ENCODE assay signal across 8 cellular contexts in genomic region chr10:27743736-27744477, GRCh38. TPM values are rescaled to one million over a fixed set of nuclear protein-coding genes. Genes with fewer than 3 reads are reported as not detected.
A peak's percentile ranks its signal among the peaks of the same experiment; 100 is the strongest.
DNase-seq lines count a peak whose midpoint lies in the region; ATAC-seq and TF ChIP-seq lines count a peak whose summit lies in the region.

No MANE protein-coding gene starts in this region.

- peaks cover 78% of the 10 kb centered on the region for H3K27me3 Mint-ChIP-seq in CD4-positive, alpha-beta T cell
- peaks cover 88% of the 10 kb centered on the region for H3K27me3 Mint-ChIP-seq in nephron progenitor cell (ENCODE audit: low read depth, poor library complexity)

- TF ChIP-seq CTCF in CD4-positive, alpha-beta T cell (IDR thresholded peaks at IDR 0.05), result no peak
- TF ChIP-seq CTCF in epithelial cell of proximal tubule (conservative IDR thresholded peaks at IDR 0.05; ENCODE audit: low read depth, low read length) (no peak), nephron progenitor cell (IDR thresholded peaks at IDR 0.05) (no peak)

- ATAC-seq in CD4-positive, alpha-beta T cell (ENCODE audit: poor library complexity), result no peak
- ATAC-seq in GM19328 (IDR thresholded peaks at IDR 0.05; ENCODE audit: unreplicated experiment) (no peak), GM21737 (IDR thresholded peaks at IDR 0.05; ENCODE audit: unreplicated experiment) (no peak)

- POLR2A ChIA-PET in CD4-positive, alpha-beta T cell (lab: Charles Lee), result interaction anchor here (0.9 to 2.3 kb wide), 3 partner anchors 11 to 788 kb away, joined by 3 to 5 read pairs (median 3); no protein-coding TSS in a partner anchor

- H3K4me1 Mint-ChIP-seq in CD4-positive, alpha-beta T cell (ENCODE audit: low read depth), result peaks cover 47% of the 10 kb centered on the region
- H3K4me1 Mint-ChIP-seq in nephron progenitor cell, result peaks cover 36% of the 10 kb centered on the region

- H3K9me3 Mint-ChIP-seq in CD4-positive, alpha-beta T cell, result no peaks in the 10 kb centered on the region
- peaks cover 4% of the 10 kb centered on the region for H3K9me3 Mint-ChIP-seq in nephron progenitor cell

- H3K27ac ChIP-seq in CD4-positive, alpha-beta T cell (ENCODE audit: low read depth, low read length), result no peak overlapping the region
- H3K27ac ChIP-seq in SK-N-MC, result no peak overlapping the region

- peak overlapping the region; percentile 47 for H3K9ac ChIP-seq in SK-N-MC (ENCODE audit: insufficient read length)

- H3K27ac Mint-ChIP-seq in CD4-positive, alpha-beta T cell, result no peak overlapping the region
- H3K27ac Mint-ChIP-seq in nephron progenitor cell, result no peak overlapping the region

- DNase-seq in CD4-positive, alpha-beta T cell, result peak in 1 of 10 experiments; percentile 22
- DNase-seq in SK-N-MC (ENCODE audit: low read depth, low spot score) (no peak), epithelial cell of proximal tubule (ENCODE audit: low read depth) (no peak), nephron progenitor cell (no peak), retina (no peak), HuH-7.5 (ENCODE audit: low spot score) (no peak)

- CTCF ChIA-PET in CD4-positive, alpha-beta T cell (lab: Charles Lee), result no interaction called here

- no peaks in the 10 kb centered on the region for H3K36me3 ChIP-seq in SK-N-MC (ENCODE audit: insufficient read depth, low read length)

- H3K36me3 Mint-ChIP-seq in CD4-positive, alpha-beta T cell (ENCODE audit: low read depth), result peaks cover 4% of the 10 kb centered on the region
- no peaks in the 10 kb centered on the region for H3K36me3 Mint-ChIP-seq in nephron progenitor cell (ENCODE audit: low read depth)

- H3K4me3 ChIP-seq in SK-N-MC (peak overlapping the region; percentile 82), epithelial cell of proximal tubule (ENCODE audit: low read depth, low read length) (peak overlapping the region; percentile 58)

- H3K27me3 ChIP-seq in CD4-positive, alpha-beta T cell (ENCODE audit: control insufficient read depth, insufficient read depth, low read length), result peaks cover 84% of the 10 kb centered on the region

- intact Hi-C loops in CD4-positive, alpha-beta T cell (cut with DNase I, micrococcal nuclease), result loop anchor here (2.0 to 10.0 kb wide), 6 partner anchors 239 to 639 kb away; partner anchors contain the start of gene RAB18 (in 1 of the 2)

- H3K9me3 ChIP-seq in CD4-positive, alpha-beta T cell (ENCODE audit: control insufficient read depth, low read length), result no peaks in the 10 kb centered on the region
- no peaks in the 10 kb centered on the region for H3K9me3 ChIP-seq in SK-N-MC (ENCODE audit: low read depth, low read length)

- peak overlapping the region; percentile 91 for H3K4me3 Mint-ChIP-seq in CD4-positive, alpha-beta T cell
- H3K4me3 Mint-ChIP-seq in nephron progenitor cell, result peak overlapping the region; percentile 74

RNA-seq across cellular contexts. Expression of gene MKX, which starts 1.7 kb away (rescaled TPM):
- not detected for total RNA-seq in CD4-positive, alpha-beta T cell
- total RNA-seq in epithelial cell of proximal tubule, result 0.06 and 0.07 TPM in 2 replicates
